In the genomic region with DNA sequence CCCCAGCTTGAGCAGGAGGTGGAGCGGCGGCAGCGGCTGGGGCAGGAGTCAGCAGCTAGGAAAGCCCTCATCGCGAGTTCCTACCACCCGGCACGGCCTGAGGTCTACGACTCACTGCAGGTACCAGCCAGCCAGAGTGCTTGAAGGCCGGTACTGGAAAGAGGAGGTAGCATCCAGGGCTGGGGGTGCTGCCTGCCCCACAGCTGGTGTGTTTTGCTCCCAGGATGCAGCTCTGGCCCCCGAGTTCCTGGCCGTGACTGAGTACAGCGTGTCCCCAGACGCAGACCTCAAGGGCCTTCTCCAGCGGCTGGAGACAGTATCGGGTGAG, we compare ENCODE assay signal across 2 cellular contexts.
TF ChIP-seq lines count a peak whose summit lies in the region.

No MANE protein-coding gene starts in this region.

TF ChIP-seq in A549, 52 proteins besides CTCF, POLR2A, EP300 and RAD21:
- no peak for TF ChIP-seq TFCP2L1 (CRISPR knock-in tag; IDR thresholded peaks at IDR 0.05)

TF ChIP-seq in HCT116, 20 proteins besides CTCF, POLR2A, EP300 and RAD21:
- TF ChIP-seq YY1 (IDR thresholded peaks at IDR 0.05; ENCODE audit: extremely low read depth, insufficient replicate concordance, low read depth, low read length) = no peak
- TF ChIP-seq SRF (IDR thresholded peaks at IDR 0.05; ENCODE audit: low read depth) = no peak
- TF ChIP-seq ZFX (IDR thresholded peaks at IDR 0.05) = no peak
- no peak for TF ChIP-seq CEBPB (IDR thresholded peaks at IDR 0.05; ENCODE audit: low read depth)
- no peak for TF ChIP-seq ATF3 (IDR thresholded peaks at IDR 0.05)
- no peak for TF ChIP-seq SP1 (IDR thresholded peaks at IDR 0.05; ENCODE audit: low read depth)
- TF ChIP-seq CBX3 (IDR thresholded peaks at IDR 0.05; ENCODE audit: low read depth) = no peak
- TF ChIP-seq EZH2phosphoT487 (IDR thresholded peaks at IDR 0.05; ENCODE audit: borderline replicate concordance) = no peak
- no peak for TF ChIP-seq EZH2 (IDR thresholded peaks at IDR 0.05)
- TF ChIP-seq, protein P1, sequence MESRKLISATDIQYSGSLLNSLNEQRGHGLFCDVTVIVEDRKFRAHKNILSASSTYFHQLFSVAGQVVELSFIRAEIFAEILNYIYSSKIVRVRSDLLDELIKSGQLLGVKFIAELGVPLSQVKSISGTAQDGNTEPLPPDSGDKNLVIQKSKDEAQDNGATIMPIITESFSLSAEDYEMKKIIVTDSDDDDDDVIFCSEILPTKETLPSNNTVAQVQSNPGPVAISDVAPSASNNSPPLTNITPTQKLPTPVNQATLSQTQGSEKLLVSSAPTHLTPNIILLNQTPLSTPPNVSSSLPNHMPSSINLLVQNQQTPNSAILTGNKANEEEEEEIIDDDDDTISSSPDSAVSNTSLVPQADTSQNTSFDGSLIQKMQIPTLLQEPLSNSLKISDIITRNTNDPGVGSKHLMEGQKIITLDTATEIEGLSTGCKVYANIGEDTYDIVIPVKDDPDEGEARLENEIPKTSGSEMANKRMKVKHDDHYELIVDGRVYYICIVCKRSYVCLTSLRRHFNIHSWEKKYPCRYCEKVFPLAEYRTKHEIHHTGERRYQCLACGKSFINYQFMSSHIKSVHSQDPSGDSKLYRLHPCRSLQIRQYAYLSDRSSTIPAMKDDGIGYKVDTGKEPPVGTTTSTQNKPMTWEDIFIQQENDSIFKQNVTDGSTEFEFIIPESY (IDR thresholded peaks at IDR 0.05; ENCODE audit: extremely low read depth, insufficient replicate concordance, low read length) = no peak
- TF ChIP-seq ZNF274 (IDR thresholded peaks at IDR 0.05; ENCODE audit: low read depth, low read length) = no peak
- TF ChIP-seq, protein P2, sequence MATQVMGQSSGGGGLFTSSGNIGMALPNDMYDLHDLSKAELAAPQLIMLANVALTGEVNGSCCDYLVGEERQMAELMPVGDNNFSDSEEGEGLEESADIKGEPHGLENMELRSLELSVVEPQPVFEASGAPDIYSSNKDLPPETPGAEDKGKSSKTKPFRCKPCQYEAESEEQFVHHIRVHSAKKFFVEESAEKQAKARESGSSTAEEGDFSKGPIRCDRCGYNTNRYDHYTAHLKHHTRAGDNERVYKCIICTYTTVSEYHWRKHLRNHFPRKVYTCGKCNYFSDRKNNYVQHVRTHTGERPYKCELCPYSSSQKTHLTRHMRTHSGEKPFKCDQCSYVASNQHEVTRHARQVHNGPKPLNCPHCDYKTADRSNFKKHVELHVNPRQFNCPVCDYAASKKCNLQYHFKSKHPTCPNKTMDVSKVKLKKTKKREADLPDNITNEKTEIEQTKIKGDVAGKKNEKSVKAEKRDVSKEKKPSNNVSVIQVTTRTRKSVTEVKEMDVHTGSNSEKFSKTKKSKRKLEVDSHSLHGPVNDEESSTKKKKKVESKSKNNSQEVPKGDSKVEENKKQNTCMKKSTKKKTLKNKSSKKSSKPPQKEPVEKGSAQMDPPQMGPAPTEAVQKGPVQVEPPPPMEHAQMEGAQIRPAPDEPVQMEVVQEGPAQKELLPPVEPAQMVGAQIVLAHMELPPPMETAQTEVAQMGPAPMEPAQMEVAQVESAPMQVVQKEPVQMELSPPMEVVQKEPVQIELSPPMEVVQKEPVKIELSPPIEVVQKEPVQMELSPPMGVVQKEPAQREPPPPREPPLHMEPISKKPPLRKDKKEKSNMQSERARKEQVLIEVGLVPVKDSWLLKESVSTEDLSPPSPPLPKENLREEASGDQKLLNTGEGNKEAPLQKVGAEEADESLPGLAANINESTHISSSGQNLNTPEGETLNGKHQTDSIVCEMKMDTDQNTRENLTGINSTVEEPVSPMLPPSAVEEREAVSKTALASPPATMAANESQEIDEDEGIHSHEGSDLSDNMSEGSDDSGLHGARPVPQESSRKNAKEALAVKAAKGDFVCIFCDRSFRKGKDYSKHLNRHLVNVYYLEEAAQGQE (IDR thresholded peaks at IDR 0.05; ENCODE audit: low read depth) = no peak
- no peak for TF ChIP-seq EGR1 (IDR thresholded peaks at IDR 0.05; ENCODE audit: low read depth)
- no peak for TF ChIP-seq TCF7L2 (IDR thresholded peaks at IDR 0.05; ENCODE audit: borderline replicate concordance, extremely low read depth, insufficient read depth, insufficient read length)
TF ChIP-seq in HCT116: peak in this region for 0.
